In the genomic region with DNA sequence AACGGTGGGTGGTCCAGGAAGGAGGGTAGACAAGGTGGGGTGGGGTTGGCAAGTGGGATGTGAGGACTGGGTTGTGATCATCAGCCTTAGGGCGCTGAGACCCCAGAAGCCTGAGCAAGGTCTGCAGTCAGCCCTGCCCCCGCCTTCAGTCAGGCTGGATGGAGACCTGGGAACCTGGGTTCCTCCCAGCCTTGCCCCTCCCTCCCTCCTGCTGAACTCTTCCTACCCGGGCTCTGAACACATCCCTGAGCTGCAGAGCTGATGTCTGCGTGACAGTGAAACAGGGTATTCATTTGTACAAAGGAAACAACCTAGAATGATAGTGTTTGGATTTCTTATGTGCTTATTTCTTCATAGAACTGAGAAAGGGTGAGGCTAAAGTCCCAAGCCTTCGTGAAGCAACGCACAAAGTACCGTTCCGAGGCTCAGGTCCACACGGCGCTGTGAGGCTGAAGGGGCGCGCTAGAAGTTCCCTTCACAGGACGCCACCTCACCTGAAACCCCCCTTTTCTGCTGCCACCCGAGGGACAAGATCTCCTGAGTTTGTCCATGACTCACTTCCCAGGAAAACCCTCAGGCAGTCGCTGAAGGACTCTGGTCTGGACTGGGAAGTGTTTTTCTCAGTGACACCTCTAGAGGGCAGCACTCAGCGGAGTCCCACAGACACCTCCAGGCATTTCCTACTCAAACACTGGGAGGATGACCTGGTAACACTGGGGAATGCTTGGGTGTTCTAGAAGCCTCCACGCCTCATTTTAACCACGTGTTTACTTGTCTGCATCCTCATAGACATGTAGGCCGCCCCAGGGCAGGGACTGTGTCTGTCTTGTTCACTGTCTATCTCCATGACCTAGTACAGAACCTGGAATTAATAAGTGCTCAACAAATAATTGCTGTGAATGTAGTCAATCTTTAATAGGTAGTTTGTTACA, we compare ENCODE assay signal across 8 cellular contexts. TPM values are rescaled to one million over a fixed set of nuclear protein-coding genes. Genes with fewer than 3 reads are reported as not detected.
A peak's percentile ranks its signal among the peaks of the same experiment; 100 is the strongest.
DNase-seq lines count a peak whose midpoint lies in the region; ATAC-seq and TF ChIP-seq lines count a peak whose summit lies in the region.

No MANE protein-coding gene starts in this region.

- no peaks in the 10 kb centered on the region for H3K4me1 ChIP-seq in ascending aorta

- no peaks in the 10 kb centered on the region for H3K36me3 ChIP-seq in ascending aorta

- H3K27ac ChIP-seq in ascending aorta: no peak overlapping the region

- DNase-seq in DMS153 (lab: John Stamatoyannopoulos, UW) (peak; percentile 38), SW480 (ENCODE audit: low spot score) (peak; percentile 52), ascending aorta (ENCODE audit: low spot score in 2 of 2) (no peak), iPS DF 19.7 (ENCODE audit: low read depth, low spot score) (peak; percentile 59), cortex of kidney (lab: John Stamatoyannopoulos, UW) (no peak)
- DNase-seq in stimulated activated CD4-positive, alpha-beta T cell treated with anti-CD3 and anti-CD28 coated beads, Interleukin-1b, Interleukin-23, amount 100 ng/mL, for 24 hours (ENCODE audit: low read depth in 4 of 4, low spot score in 1 of 4): peak; percentile 13 to 20 (median 18)

- TF ChIP-seq CTCF in LNCAP (IDR thresholded peaks at IDR 0.05) (peak; percentile 66), ascending aorta (IDR thresholded peaks at IDR 0.05) (peak in 2 of 3 experiments; percentile 30 to 50)

- ATAC-seq in GM21515 (IDR thresholded peaks at IDR 0.05; ENCODE audit: unreplicated experiment): peak; percentile 83

- H3K27me3 ChIP-seq in ascending aorta: no peaks in the 10 kb centered on the region

- no peak overlapping the region for H3K4me3 ChIP-seq in ascending aorta

- intact Hi-C loops in ascending aorta (cut with DNase I): no loop called here

- H3K9me3 ChIP-seq in ascending aorta: no peaks in the 10 kb centered on the region

RNA-seq across cellular contexts. Expression of a gene that starts 1.2 kb away (rescaled TPM):
- not detected for total RNA-seq in ascending aorta

RNA-seq across cellular contexts. Expression of a gene that starts 35.8 kb away (rescaled TPM):
- 26.7 TPM for total RNA-seq in ascending aorta

Comparison
In these comparisons a context has a peak if more than half of its experiments do, and no peak if none do; other contexts are left out.
1. DNase-seq: peak in DMS153 (single experiment), SW480 (single experiment), iPS DF 19.7 (single experiment) and stimulated activated CD4-positive, alpha-beta T cell treated with anti-CD3 and anti-CD28 coated beads, Interleukin-1b, Interleukin-23, amount 100 ng/mL, for 24 hours (4 of 4); none in ascending aorta (0 of 2) and cortex of kidney (single experiment).